1 cellular context compared by ENCODE assay signal in the genomic region with DNA sequence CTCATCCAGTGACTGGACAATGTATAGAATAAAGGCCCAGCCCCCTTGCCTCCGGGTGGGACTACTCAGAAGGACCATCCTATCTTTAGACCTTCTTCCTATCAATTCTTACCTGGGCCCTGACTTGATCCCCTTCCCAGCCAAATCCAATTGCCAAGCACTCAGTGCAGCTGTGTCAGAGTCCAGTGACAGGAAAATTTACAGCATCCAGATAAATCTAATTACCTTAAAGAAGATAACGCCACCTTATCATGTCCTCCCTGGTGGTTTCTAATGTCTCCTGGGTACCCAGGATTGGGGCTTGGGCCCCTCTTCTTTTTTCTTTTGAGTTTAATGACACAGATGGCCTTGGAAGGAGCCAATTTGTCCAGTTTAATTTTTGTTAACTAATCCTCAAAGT.
TF ChIP-seq lines count a peak whose summit lies in the region.

No MANE protein-coding gene starts in this region.

TF ChIP-seq in SK-N-SH, 30 proteins besides CTCF, POLR2A, EP300 and RAD21 (continued from another document):
- no peak for TF ChIP-seq RCOR1 (IDR thresholded peaks at IDR 0.05; ENCODE audit: low read length)
